In the genomic region with DNA sequence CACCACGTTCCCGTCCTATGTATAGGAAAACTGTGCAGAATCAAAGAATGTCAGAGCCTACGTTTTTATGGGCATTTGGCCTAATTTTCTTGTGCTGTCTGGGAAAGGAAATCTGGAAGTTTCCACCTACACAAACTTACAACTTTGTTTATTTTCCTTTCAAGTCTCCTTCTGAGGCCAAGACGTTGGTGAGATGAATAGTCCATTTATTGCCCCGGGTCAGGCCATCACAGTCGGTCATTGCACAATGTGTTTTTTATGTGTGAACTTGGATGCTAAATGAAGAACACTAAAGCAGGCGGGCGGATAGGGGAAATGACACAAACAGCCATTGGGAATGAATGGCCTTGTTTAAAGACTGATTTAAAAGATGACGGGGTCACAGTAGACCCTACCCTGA, we compare ENCODE assay signal across 33 cellular contexts. TPM values are rescaled to one million over a fixed set of nuclear protein-coding genes. Genes with fewer than 3 reads are reported as not detected.
DNase-seq lines count a peak whose midpoint lies in the region; TF ChIP-seq lines count a peak whose summit lies in the region.
"Had no signal": no experiment of that assay in that cellular context is flagged by ENCODE, and none has a peak within 500 bp of the region (broad histone marks: within the 10 kb centered on the region; RNA-seq: fewer than 3 reads in every experiment).

No MANE protein-coding gene starts in this region.

- in situ Hi-C loops in GM13977 (cut with MboI; ENCODE audit: low pct_unique_long_range_greater_than_20kb, low sequenced_read_pairs, unreplicated experiment) = no loop called here

- DNase-seq in EL = peak; percentile 11
- peak; percentile 9 for DNase-seq in adipocyte (ENCODE audit: low read depth)
- peak; percentile 22 for DNase-seq in inferior parietal cortex (ENCODE audit: extremely low spot score)
- peak; percentile 65 for DNase-seq in renal cortical epithelial cell (ENCODE audit: low read depth)
- no peak for DNase-seq in NCI-H1048 (lab: John Stamatoyannopoulos, UW)
- no peak for DNase-seq in CD8-positive, alpha-beta memory T cell
- no peak for DNase-seq in GM13977 (ENCODE audit: low spot score)
- DNase-seq in UCSD-AML1 (lab: John Stamatoyannopoulos, UW; ENCODE audit: unreplicated experiment) = no peak
- DNase-seq: activated CD8-positive, alpha-beta memory T cell treated with anti-CD3 and anti-CD28 coated beads, Interleukin-2, amount 10 ng/mL, durations not matched to agents 7 days and 5 days; activated naive CD4-positive, alpha-beta T cell treated with Interleukin-2 at 50 U/mL for 16 hours; activated T-cell treated with anti-CD3 and anti-CD28 coated beads, Interleukin-2, amount 50 U/mL, for 48 hours; COR-L47; effector CD4-positive, alpha-beta T cell; foreskin keratinocyte; GF-D8; HCEC 1CT; left cardiac atrium; NCI-H1694; NCI-H2171 treated with DMSO at 0.1 percent for 48 hours; NCI-H524 treated with DMSO at 0.1 percent for 48 hours; SHP77 treated with DMSO at 0.1 percent for 48 hours; stimulated activated CD4-positive, alpha-beta T cell treated with anti-CD3 and anti-CD28 coated beads, Interleukin-2, amount 100 ng/mL, for 24 hours; stomach; SW 1271; T1000; tibial artery had no signal

- H3K9me3 Mint-ChIP-seq in CD8-positive, alpha-beta memory T cell = no peaks in the 10 kb centered on the region
- H3K9me3 Mint-ChIP-seq: brain, memory B cell had no signal

- no peaks in the 10 kb centered on the region for H3K27me3 Mint-ChIP-seq in CD8-positive, alpha-beta memory T cell
- H3K27me3 Mint-ChIP-seq: activated CD8-positive, alpha-beta memory T cell treated with anti-CD3 and anti-CD28 coated beads, Interleukin-2, amount 10 ng/mL, durations not matched to agents 7 days and 5 days; brain; memory B cell had no signal

- CTCF ChIA-PET in CD8-positive, alpha-beta memory T cell (lab: Charles Lee) = interaction anchor here (9.5 kb wide), 1 partner anchor 488 kb away, joined by 106 read pairs; no protein-coding TSS in a partner anchor

- POLR2A ChIA-PET in CD8-positive, alpha-beta memory T cell (lab: Charles Lee) = no interaction called here

- H3K4me1 ChIP-seq in adipocyte (ENCODE audit: control insufficient read depth, insufficient read depth, low read length) = peaks cover 12% of the 10 kb centered on the region
- H3K4me1 ChIP-seq in CD8-positive, alpha-beta memory T cell (ENCODE audit: insufficient read depth, low read length) = peaks cover 10% of the 10 kb centered on the region
- H3K4me1 ChIP-seq: foreskin keratinocyte had no signal

- H3K36me3 ChIP-seq in adipocyte (ENCODE audit: control insufficient read depth, insufficient read depth, low read length, severe bottlenecking) = no peaks in the 10 kb centered on the region
- H3K36me3 ChIP-seq in CD8-positive, alpha-beta memory T cell (ENCODE audit: insufficient read depth, low read length) = no peaks in the 10 kb centered on the region
- H3K36me3 ChIP-seq: adrenal gland, stomach, tibial artery had no signal

- H3K27ac Mint-ChIP-seq in CD8-positive, alpha-beta memory T cell = no peak overlapping the region
- H3K27ac Mint-ChIP-seq: activated CD8-positive, alpha-beta memory T cell treated with anti-CD3 and anti-CD28 coated beads, Interleukin-2, amount 10 ng/mL, durations not matched to agents 7 days and 5 days; brain; memory B cell; WTC11 had no signal

- no peak for TF ChIP-seq CTCF in GM13977 (IDR thresholded peaks at IDR 0.05; ENCODE audit: extremely low read depth, insufficient read depth, missing control alignments)

- H3K27ac ChIP-seq in CD8-positive, alpha-beta memory T cell (ENCODE audit: low read depth, low read length) = no peak overlapping the region
- H3K27ac ChIP-seq: adrenal gland, epithelial cell of prostate, foreskin keratinocyte, KMS-11, stomach, tibial artery had no signal

- no peaks in the 10 kb centered on the region for H3K9me3 ChIP-seq in adipocyte (ENCODE audit: control insufficient read depth, low read length)
- no peaks in the 10 kb centered on the region for H3K9me3 ChIP-seq in CD8-positive, alpha-beta memory T cell (ENCODE audit: low read length)
- H3K9me3 ChIP-seq: adrenal gland, stomach, tibial artery had no signal

- H3K4me3 Mint-ChIP-seq in CD8-positive, alpha-beta memory T cell = no peak overlapping the region
- H3K4me3 Mint-ChIP-seq: activated CD8-positive, alpha-beta memory T cell treated with anti-CD3 and anti-CD28 coated beads, Interleukin-2, amount 10 ng/mL, durations not matched to agents 7 days and 5 days; brain; memory B cell; WTC11 had no signal

- no peaks in the 10 kb centered on the region for H3K36me3 Mint-ChIP-seq in CD8-positive, alpha-beta memory T cell
- H3K36me3 Mint-ChIP-seq: activated CD8-positive, alpha-beta memory T cell treated with anti-CD3 and anti-CD28 coated beads, Interleukin-2, amount 10 ng/mL, durations not matched to agents 7 days and 5 days; brain; memory B cell; WTC11 had no signal

- no peak overlapping the region for H3K9ac ChIP-seq in adipocyte (ENCODE audit: low read length)
- H3K9ac ChIP-seq: KMS-11 had no signal

- no peak overlapping the region for H3K4me3 ChIP-seq in adipocyte (ENCODE audit: low read length)
- H3K4me3 ChIP-seq in CD8-positive, alpha-beta memory T cell (ENCODE audit: low read length) = no peak overlapping the region
- H3K4me3 ChIP-seq: adrenal gland, stomach, tibial artery had no signal

- H3K27me3 ChIP-seq in adipocyte (replicated peaks; ENCODE audit: control insufficient read depth, insufficient read depth, low read length) = no peaks in the 10 kb centered on the region
- no peaks in the 10 kb centered on the region for H3K27me3 ChIP-seq in CD8-positive, alpha-beta memory T cell (ENCODE audit: insufficient read depth, low read length, poor library complexity, severe bottlenecking)
- H3K27me3 ChIP-seq: adrenal gland, foreskin keratinocyte, stomach, tibial artery had no signal

- peaks cover 15 to 17% (median 15%) of the 10 kb centered on the region in 3 donors for H3K4me1 Mint-ChIP-seq in CD8-positive, alpha-beta memory T cell

RNA-seq across cellular contexts. Expression of gene TRIL, which starts 38.6 kb away (rescaled TPM):
- total RNA-seq in renal cortical epithelial cell = 0.35 and 0.94 TPM in 2 replicates
- total RNA-seq in CD8-positive, alpha-beta memory T cell = not detected
- not detected for polyA plus RNA-seq in CD8-positive, alpha-beta memory T cell
- total RNA-seq: foreskin keratinocyte had no signal
- polyA plus RNA-seq: BJ, foreskin keratinocyte had no signal

Comparison
In these comparisons a context has a peak if more than half of its experiments do, and no peak if none do; other contexts are left out.
1. DNase-seq: peak in EL (single experiment), adipocyte (single experiment), inferior parietal cortex (single experiment) and renal cortical epithelial cell (single experiment); none in NCI-H1048 (single experiment), CD8-positive, alpha-beta memory T cell (0 of 5), GM13977 (single experiment) and UCSD-AML1 (single experiment).